In the genomic region with DNA sequence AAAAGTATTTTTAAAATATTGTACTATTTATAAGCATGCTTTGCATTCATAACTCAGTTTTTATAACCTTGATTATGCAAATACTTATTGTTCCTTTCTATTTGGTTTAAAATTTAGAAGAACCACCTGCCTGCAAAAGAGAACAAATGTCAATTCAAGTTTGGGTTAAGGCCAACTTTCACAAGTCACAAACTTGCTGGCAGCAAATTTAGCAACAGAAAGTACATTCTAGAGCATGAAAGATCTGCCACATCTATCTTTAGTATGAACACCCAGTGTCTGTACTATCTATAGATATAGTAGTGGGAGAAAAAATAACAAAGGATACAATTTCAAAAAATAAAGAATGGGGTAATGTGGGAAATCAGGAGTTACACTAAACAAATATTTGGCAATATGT, we compare ENCODE assay signal across 1 cellular context.
TF ChIP-seq lines count a peak whose summit lies in the region.

No MANE protein-coding gene starts in this region.

TF ChIP-seq in GM23338, 12 proteins besides CTCF, POLR2A, EP300 and RAD21 (continued from another document):
- TF ChIP-seq, protein P1, sequence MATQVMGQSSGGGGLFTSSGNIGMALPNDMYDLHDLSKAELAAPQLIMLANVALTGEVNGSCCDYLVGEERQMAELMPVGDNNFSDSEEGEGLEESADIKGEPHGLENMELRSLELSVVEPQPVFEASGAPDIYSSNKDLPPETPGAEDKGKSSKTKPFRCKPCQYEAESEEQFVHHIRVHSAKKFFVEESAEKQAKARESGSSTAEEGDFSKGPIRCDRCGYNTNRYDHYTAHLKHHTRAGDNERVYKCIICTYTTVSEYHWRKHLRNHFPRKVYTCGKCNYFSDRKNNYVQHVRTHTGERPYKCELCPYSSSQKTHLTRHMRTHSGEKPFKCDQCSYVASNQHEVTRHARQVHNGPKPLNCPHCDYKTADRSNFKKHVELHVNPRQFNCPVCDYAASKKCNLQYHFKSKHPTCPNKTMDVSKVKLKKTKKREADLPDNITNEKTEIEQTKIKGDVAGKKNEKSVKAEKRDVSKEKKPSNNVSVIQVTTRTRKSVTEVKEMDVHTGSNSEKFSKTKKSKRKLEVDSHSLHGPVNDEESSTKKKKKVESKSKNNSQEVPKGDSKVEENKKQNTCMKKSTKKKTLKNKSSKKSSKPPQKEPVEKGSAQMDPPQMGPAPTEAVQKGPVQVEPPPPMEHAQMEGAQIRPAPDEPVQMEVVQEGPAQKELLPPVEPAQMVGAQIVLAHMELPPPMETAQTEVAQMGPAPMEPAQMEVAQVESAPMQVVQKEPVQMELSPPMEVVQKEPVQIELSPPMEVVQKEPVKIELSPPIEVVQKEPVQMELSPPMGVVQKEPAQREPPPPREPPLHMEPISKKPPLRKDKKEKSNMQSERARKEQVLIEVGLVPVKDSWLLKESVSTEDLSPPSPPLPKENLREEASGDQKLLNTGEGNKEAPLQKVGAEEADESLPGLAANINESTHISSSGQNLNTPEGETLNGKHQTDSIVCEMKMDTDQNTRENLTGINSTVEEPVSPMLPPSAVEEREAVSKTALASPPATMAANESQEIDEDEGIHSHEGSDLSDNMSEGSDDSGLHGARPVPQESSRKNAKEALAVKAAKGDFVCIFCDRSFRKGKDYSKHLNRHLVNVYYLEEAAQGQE (IDR thresholded peaks at IDR 0.05; ENCODE audit: unreplicated experiment) = no peak
- TF ChIP-seq EZH2phosphoT487 (IDR thresholded peaks at IDR 0.05; ENCODE audit: unreplicated experiment) = no peak
- TF ChIP-seq STAT1 (IDR thresholded peaks at IDR 0.05; ENCODE audit: unreplicated experiment) = no peak
- TF ChIP-seq, protein P2, sequence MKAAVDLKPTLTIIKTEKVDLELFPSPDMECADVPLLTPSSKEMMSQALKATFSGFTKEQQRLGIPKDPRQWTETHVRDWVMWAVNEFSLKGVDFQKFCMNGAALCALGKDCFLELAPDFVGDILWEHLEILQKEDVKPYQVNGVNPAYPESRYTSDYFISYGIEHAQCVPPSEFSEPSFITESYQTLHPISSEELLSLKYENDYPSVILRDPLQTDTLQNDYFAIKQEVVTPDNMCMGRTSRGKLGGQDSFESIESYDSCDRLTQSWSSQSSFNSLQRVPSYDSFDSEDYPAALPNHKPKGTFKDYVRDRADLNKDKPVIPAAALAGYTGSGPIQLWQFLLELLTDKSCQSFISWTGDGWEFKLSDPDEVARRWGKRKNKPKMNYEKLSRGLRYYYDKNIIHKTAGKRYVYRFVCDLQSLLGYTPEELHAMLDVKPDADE (IDR thresholded peaks at IDR 0.05) = no peak
TF ChIP-seq in GM23338: peak in this region for 0.
